ENCODE assay signal across 9 cellular contexts in the genomic region with DNA sequence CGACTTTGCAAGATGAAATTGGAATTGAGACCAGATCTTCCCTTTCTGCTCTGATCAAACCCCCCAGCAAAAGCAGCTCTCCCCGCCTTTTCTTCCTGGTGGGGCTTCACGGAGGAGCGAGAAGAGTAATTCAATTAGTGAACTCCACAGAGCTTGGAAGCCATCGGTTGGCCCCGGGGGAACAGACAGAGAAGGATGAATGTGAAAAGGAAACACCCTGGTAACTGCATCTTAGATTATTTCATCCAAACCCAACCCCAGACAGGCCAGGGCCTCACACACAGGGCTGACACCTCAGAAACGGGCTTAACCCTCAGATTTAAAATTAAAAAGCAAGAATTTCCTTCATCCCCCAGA. TPM values are rescaled to one million over a fixed set of nuclear protein-coding genes. Genes with fewer than 3 reads are reported as not detected.
DNase-seq lines count a peak whose midpoint lies in the region; ATAC-seq and TF ChIP-seq lines count a peak whose summit lies in the region.
"Had no signal": no experiment of that assay in that cellular context is flagged by ENCODE, and none has a peak within 500 bp of the region (broad histone marks: within the 10 kb centered on the region; RNA-seq: fewer than 3 reads in every experiment).

No MANE protein-coding gene starts in this region.

- TF ChIP-seq POLR2A in upper lobe of left lung (IDR thresholded peaks at IDR 0.05): no peak

- H3K4me3 Mint-ChIP-seq in activated naive CD4-positive, alpha-beta T cell treated with anti-CD3 and anti-CD28 coated beads, Interleukin-2, amount 10 ng/mL, durations not matched to agents 7 days and 5 days: peak overlapping the region; percentile 45
- H3K4me3 Mint-ChIP-seq in activated naive CD8-positive, alpha-beta T cell: peak overlapping the region; percentile 57
- H3K4me3 Mint-ChIP-seq in memory B cell: peak overlapping the region; percentile 67

- H3K36me3 Mint-ChIP-seq in activated naive CD4-positive, alpha-beta T cell treated with anti-CD3 and anti-CD28 coated beads, Interleukin-2, amount 10 ng/mL, durations not matched to agents 7 days and 5 days: peaks cover 48% of the 10 kb centered on the region
- peaks cover 3% of the 10 kb centered on the region for H3K36me3 Mint-ChIP-seq in activated naive CD8-positive, alpha-beta T cell
- no peaks in the 10 kb centered on the region for H3K36me3 Mint-ChIP-seq in memory B cell

- H3K27ac Mint-ChIP-seq in activated naive CD4-positive, alpha-beta T cell treated with anti-CD3 and anti-CD28 coated beads, Interleukin-2, amount 10 ng/mL, durations not matched to agents 7 days and 5 days: peak overlapping the region; percentile 79
- H3K27ac Mint-ChIP-seq in activated naive CD8-positive, alpha-beta T cell: peak overlapping the region; percentile 66
- H3K27ac Mint-ChIP-seq in memory B cell: peak overlapping the region; percentile 89

- no peaks in the 10 kb centered on the region for H3K9me3 ChIP-seq in upper lobe of left lung

- CTCF ChIA-PET in activated naive CD4-positive, alpha-beta T cell treated with anti-CD3 and anti-CD28 coated beads, Interleukin-2, amount 10 ng/mL, durations not matched to agents 7 days and 5 days (lab: Charles Lee): interaction anchor here (0.9 to 1.0 kb wide), 2 partner anchors 13 to 21 kb away, joined by 3 read pairs; no protein-coding TSS in a partner anchor

- H3K4me3 ChIP-seq in upper lobe of left lung: peak overlapping the region in 1 of 4 donors; percentile 29

- H3K9me3 Mint-ChIP-seq in activated naive CD4-positive, alpha-beta T cell treated with anti-CD3 and anti-CD28 coated beads, Interleukin-2, amount 10 ng/mL, durations not matched to agents 7 days and 5 days: no peaks in the 10 kb centered on the region
- H3K9me3 Mint-ChIP-seq in activated naive CD8-positive, alpha-beta T cell (ENCODE audit: low read depth): no peaks in the 10 kb centered on the region
- H3K9me3 Mint-ChIP-seq in memory B cell: no peaks in the 10 kb centered on the region

- no peak for TF ChIP-seq CTCF in upper lobe of left lung (IDR thresholded peaks at IDR 0.05)

- H3K36me3 ChIP-seq in upper lobe of left lung: peaks cover 0 to 11% (median 0%) of the 10 kb centered on the region in 4 donors

- no peak for DNase-seq in activated naive CD4-positive, alpha-beta T cell treated with anti-CD3 and anti-CD28 coated beads, Interleukin-2, amount 10 ng/mL, durations not matched to agents 7 days and 5 days
- no peak for DNase-seq in activated naive CD4-positive, alpha-beta T cell treated with Interleukin-2 at 50 U/mL for 16 hours
- no peak for DNase-seq in memory B cell (ENCODE audit: low spot score in 2 of 2)
- no peak for DNase-seq in upper lobe of left lung
- DNase-seq in DMS79 treated with DMSO at 0.1 percent for 48 hours (lab: John Stamatoyannopoulos, UW): no peak
- DNase-seq in SIG-M5 (lab: John Stamatoyannopoulos, UW): no peak
- DNase-seq: foreskin melanocyte had no signal

- ATAC-seq in memory B cell (ENCODE audit: low read depth) (no peak), upper lobe of left lung (ENCODE audit: low FRiP score in 2 of 2) (no peak), GM19023 (IDR thresholded peaks at IDR 0.05; ENCODE audit: unreplicated experiment) (no peak)

- no peaks in the 10 kb centered on the region for H3K27me3 ChIP-seq in upper lobe of left lung

- H3K4me1 ChIP-seq in upper lobe of left lung: peaks cover 100% of the 10 kb centered on the region in 4 donors

- no peak for TF ChIP-seq EP300 in upper lobe of left lung (IDR thresholded peaks at IDR 0.05)

- peak overlapping the region; percentile 75 to 90 (median 84) for H3K27ac ChIP-seq in upper lobe of left lung

- WGBS in upper lobe of left lung, 2 donors: 24 to 27% methylated on average over 7 of the region's 7 CpGs

- peaks cover 99% of the 10 kb centered on the region for H3K4me1 Mint-ChIP-seq in activated naive CD4-positive, alpha-beta T cell treated with anti-CD3 and anti-CD28 coated beads, Interleukin-2, amount 10 ng/mL, durations not matched to agents 7 days and 5 days
- H3K4me1 Mint-ChIP-seq in activated naive CD8-positive, alpha-beta T cell (ENCODE audit: low read depth): peaks cover 88% of the 10 kb centered on the region
- peaks cover 70% of the 10 kb centered on the region for H3K4me1 Mint-ChIP-seq in memory B cell

- no peaks in the 10 kb centered on the region for H3K27me3 Mint-ChIP-seq in activated naive CD4-positive, alpha-beta T cell treated with anti-CD3 and anti-CD28 coated beads, Interleukin-2, amount 10 ng/mL, durations not matched to agents 7 days and 5 days
- H3K27me3 Mint-ChIP-seq in activated naive CD8-positive, alpha-beta T cell: no peaks in the 10 kb centered on the region
- H3K27me3 Mint-ChIP-seq in memory B cell: no peaks in the 10 kb centered on the region

RNA-seq across cellular contexts. Expression of gene SMAD7, which starts 18.3 kb away (rescaled TPM):
- 10 to 100 TPM; 39.6 to 89.0 (median 61.5) TPM for total RNA-seq in upper lobe of left lung
